ENCODE assay signal across 1 cellular context in genomic region chr7:44387427-44387826, GRCh38.
TF ChIP-seq lines count a peak whose summit lies in the region.

No MANE protein-coding gene starts in this region.

TF ChIP-seq in GM23338, 12 proteins besides CTCF, POLR2A, EP300 and RAD21 (continued from another document):
- no peak for TF ChIP-seq ZNF462 (CRISPR knock-in tag; IDR thresholded peaks at IDR 0.05)
- no peak for TF ChIP-seq ZNF114 (CRISPR knock-in tag; IDR thresholded peaks at IDR 0.05)
TF ChIP-seq in GM23338: peak in this region for 0.
